ENCODE assay signal across 24 cellular contexts in the genomic region with DNA sequence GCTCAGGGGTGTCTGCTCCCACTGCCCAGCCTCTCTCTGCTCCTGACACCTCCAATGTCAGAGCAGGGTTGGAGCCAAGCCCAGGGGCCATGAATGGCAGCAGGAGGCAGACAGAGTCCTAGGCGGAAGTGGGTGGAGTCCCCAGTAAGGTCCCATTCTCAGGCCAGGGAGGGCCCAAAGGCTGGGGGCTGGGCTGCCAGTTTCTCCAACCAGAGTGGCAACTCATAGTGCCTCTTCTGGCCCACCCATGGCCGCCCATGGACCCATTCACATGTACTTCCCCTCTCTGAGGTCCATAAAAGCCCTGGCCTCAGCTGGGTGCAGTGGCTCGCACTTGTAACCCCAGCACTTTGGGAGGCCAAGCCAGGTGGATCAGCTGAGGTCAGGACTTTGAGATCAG.
DNase-seq lines count a peak whose midpoint lies in the region; ATAC-seq, FAIRE-seq and TF ChIP-seq lines count a peak whose summit lies in the region.
"Had no signal": no experiment of that assay in that cellular context is flagged by ENCODE, and none has a peak within 500 bp of the region (broad histone marks: within the 10 kb centered on the region; RNA-seq: fewer than 3 reads in every experiment).

No MANE protein-coding gene starts in this region.

- H3K4me3 ChIP-seq in right atrium auricular region (no peak overlapping the region), kidney (ENCODE audit: low read length in 2 of 2) (no peak overlapping the region), neuronal stem cell (ENCODE audit: low read length in 2 of 2) (no peak overlapping the region), aorta (ENCODE audit: low read length in 2 of 2) (no peak overlapping the region)
- H3K4me3 ChIP-seq: A549; BLaER1 treated with 17β-estradiol and CSF1 and Interleukin-3, amounts not matched to agents 10 nM and 100 nM had no signal

- no peaks in the 10 kb centered on the region for H3K4me1 Mint-ChIP-seq in activated T-helper 1 cell treated with anti-CD3 and anti-CD28 coated beads, Interleukin-12 subunit alpha, Interleukin-12 subunit beta, Interleukin-2, Interleukin-4 antibody, amounts not matched to agents 30 ng/mL and 10 ng/mL and 1 ng/mL, durations not matched to agents 14 hours and 24 hours and 36 hours (ENCODE audit: low read depth)

- no peaks in the 10 kb centered on the region for H3K27me3 ChIP-seq in right atrium auricular region
- H3K27me3 ChIP-seq in neuronal stem cell (ENCODE audit: control insufficient read depth in 3 of 3, insufficient read depth in 3 of 3, low read depth in 1 of 3, low read length in 3 of 3) = no peaks in the 10 kb centered on the region
- no peaks in the 10 kb centered on the region for H3K27me3 ChIP-seq in aorta (ENCODE audit: control insufficient read depth in 1 of 2, insufficient read depth in 2 of 2, low read length in 1 of 2)
- H3K27me3 ChIP-seq: BLaER1 treated with 17β-estradiol and CSF1 and Interleukin-3, amounts not matched to agents 10 nM and 100 nM had no signal

- no peak overlapping the region for H2BK12ac ChIP-seq in neuronal stem cell (ENCODE audit: low read length)

- H3K4me1 ChIP-seq in right atrium auricular region = no peaks in the 10 kb centered on the region
- H3K4me1 ChIP-seq in kidney (ENCODE audit: control insufficient read depth in 1 of 2, insufficient read depth in 1 of 2, low read depth in 1 of 2, low read length in 2 of 2) = peaks cover 0 to under 1% of the 10 kb centered on the region in 2 donors
- no peaks in the 10 kb centered on the region for H3K4me1 ChIP-seq in neuronal stem cell (ENCODE audit: control insufficient read depth in 2 of 2, insufficient read depth in 1 of 2, low read depth in 1 of 2, low read length in 2 of 2)
- no peaks in the 10 kb centered on the region for H3K4me1 ChIP-seq in aorta (ENCODE audit: control insufficient read depth in 1 of 2, insufficient read depth in 2 of 2, low read length in 2 of 2)
- H3K4me1 ChIP-seq: BLaER1 treated with 17β-estradiol and CSF1 and Interleukin-3, amounts not matched to agents 10 nM and 100 nM; Caco-2 had no signal

- no CpG with 5 or more reads among the region's 3 CpGs for WGBS in neuronal stem cell (ENCODE audit: extremely low coverage in 2 of 2, insufficient read length in 2 of 2, insufficient replicate concordance in 1 of 2), 2 donors
- WGBS in aorta, 2 donors = 96 to 97% methylated on average over 3 of the region's 3 CpGs

- H2BK5ac ChIP-seq in neuronal stem cell (ENCODE audit: low read length) = no peak overlapping the region

- H3K14ac ChIP-seq in neuronal stem cell (ENCODE audit: low read length) = no peak overlapping the region

- no peak overlapping the region for H3K4me2 ChIP-seq in neuronal stem cell (ENCODE audit: insufficient read depth, low read length, poor library complexity, severe bottlenecking)
- H3K4me2 ChIP-seq: A549; BLaER1 treated with 17β-estradiol and CSF1 and Interleukin-3, amounts not matched to agents 10 nM and 100 nM had no signal

- no peak overlapping the region for H2AFZ ChIP-seq in neuronal stem cell (ENCODE audit: low read length)

- H3K18ac ChIP-seq in neuronal stem cell (ENCODE audit: low read length) = peak overlapping the region; percentile 65

- no peak overlapping the region for H3K4me3 Mint-ChIP-seq in activated T-helper 1 cell treated with anti-CD3 and anti-CD28 coated beads, Interleukin-12 subunit alpha, Interleukin-12 subunit beta, Interleukin-2, Interleukin-4 antibody, amounts not matched to agents 30 ng/mL and 10 ng/mL and 1 ng/mL, durations not matched to agents 14 hours and 24 hours and 36 hours
- H3K4me3 Mint-ChIP-seq: B cell; CD4-positive, alpha-beta T cell; CD8-positive, alpha-beta T cell had no signal

- H3K36me3 Mint-ChIP-seq in activated T-helper 1 cell treated with anti-CD3 and anti-CD28 coated beads, Interleukin-12 subunit alpha, Interleukin-12 subunit beta, Interleukin-2, Interleukin-4 antibody, amounts not matched to agents 30 ng/mL and 10 ng/mL and 1 ng/mL, durations not matched to agents 14 hours and 24 hours and 36 hours (ENCODE audit: low read depth) = no peaks in the 10 kb centered on the region
- H3K36me3 Mint-ChIP-seq: CD8-positive, alpha-beta T cell had no signal

- H4K91ac ChIP-seq in neuronal stem cell (ENCODE audit: low read depth, low read length, poor library complexity) = peak overlapping the region; percentile 25

- no peaks in the 10 kb centered on the region for H3K79me1 ChIP-seq in neuronal stem cell (ENCODE audit: low read depth, low read length)

- H3K4ac ChIP-seq in neuronal stem cell (ENCODE audit: low read length) = no peak overlapping the region

- no peak overlapping the region for H3K27ac Mint-ChIP-seq in activated T-helper 1 cell treated with anti-CD3 and anti-CD28 coated beads, Interleukin-12 subunit alpha, Interleukin-12 subunit beta, Interleukin-2, Interleukin-4 antibody, amounts not matched to agents 30 ng/mL and 10 ng/mL and 1 ng/mL, durations not matched to agents 14 hours and 24 hours and 36 hours
- H3K27ac Mint-ChIP-seq: B cell; CD4-positive, alpha-beta T cell; CD8-positive, alpha-beta T cell had no signal

- no peaks in the 10 kb centered on the region for H3K36me3 ChIP-seq in right atrium auricular region
- no peaks in the 10 kb centered on the region for H3K36me3 ChIP-seq in kidney (ENCODE audit: control insufficient read depth in 1 of 2, insufficient read depth in 2 of 2, low read length in 2 of 2)
- H3K36me3 ChIP-seq in neuronal stem cell (replicated peaks in 1 of 2; ENCODE audit: control insufficient read depth in 2 of 2, insufficient read depth in 2 of 2, low read length in 2 of 2) = no peaks in the 10 kb centered on the region
- no peaks in the 10 kb centered on the region for H3K36me3 ChIP-seq in aorta (ENCODE audit: control insufficient read depth in 1 of 2, insufficient read depth in 2 of 2, low read length in 1 of 2)
- H3K36me3 ChIP-seq: BLaER1 treated with 17β-estradiol and CSF1 and Interleukin-3, amounts not matched to agents 10 nM and 100 nM had no signal

- peaks cover 2% of the 10 kb centered on the region for H3K27me3 Mint-ChIP-seq in activated T-helper 1 cell treated with anti-CD3 and anti-CD28 coated beads, Interleukin-12 subunit alpha, Interleukin-12 subunit beta, Interleukin-2, Interleukin-4 antibody, amounts not matched to agents 30 ng/mL and 10 ng/mL and 1 ng/mL, durations not matched to agents 14 hours and 24 hours and 36 hours (ENCODE audit: insufficient read depth)
- H3K27me3 Mint-ChIP-seq: CD4-positive, alpha-beta T cell had no signal

- TF ChIP-seq CTCF in right atrium auricular region (IDR thresholded peaks at IDR 0.05) (no peak), kidney (IDR thresholded peaks at IDR 0.05; ENCODE audit: borderline replicate concordance, extremely low read depth, insufficient read depth) (no peak)

- peak overlapping the region; percentile 51 for H2AK5ac ChIP-seq in neuronal stem cell (ENCODE audit: low read depth, low read length)

- H4K8ac ChIP-seq in neuronal stem cell (ENCODE audit: low read depth, low read length) = no peak overlapping the region

- no peak overlapping the region for H3K23ac ChIP-seq in neuronal stem cell (ENCODE audit: low read depth, low read length, poor library complexity)

- no peak for FAIRE-seq in kidney (lab: Jason Lieb, UNC)
- FAIRE-seq: A549, D721Med, G401.6, GM12891, GM19239 had no signal

- no peak overlapping the region for H2BK120ac ChIP-seq in neuronal stem cell (ENCODE audit: low read depth, low read length)

- peaks cover 4 to 14% of the 10 kb centered on the region in 2 donors for H3K9me3 ChIP-seq in right atrium auricular region
- peaks cover 7 to 11% of the 10 kb centered on the region in 2 donors for H3K9me3 ChIP-seq in kidney (ENCODE audit: control insufficient read depth in 1 of 2, low read length in 2 of 2)
- H3K9me3 ChIP-seq in neuronal stem cell (replicated peaks in 1 of 2; ENCODE audit: control insufficient read depth in 2 of 2, insufficient read depth in 1 of 2, low read depth in 1 of 2, low read length in 2 of 2) = peaks cover 7% of the 10 kb centered on the region in 2 donors
- peaks cover 7% of the 10 kb centered on the region for H3K9me3 ChIP-seq in aorta (ENCODE audit: control insufficient read depth, low read length)
- H3K9me3 ChIP-seq: Caco-2 had no signal

- peaks cover 3% of the 10 kb centered on the region for H3K9me3 Mint-ChIP-seq in activated T-helper 1 cell treated with anti-CD3 and anti-CD28 coated beads, Interleukin-12 subunit alpha, Interleukin-12 subunit beta, Interleukin-2, Interleukin-4 antibody, amounts not matched to agents 30 ng/mL and 10 ng/mL and 1 ng/mL, durations not matched to agents 14 hours and 24 hours and 36 hours

- no peak overlapping the region for H2BK15ac ChIP-seq in neuronal stem cell (ENCODE audit: low read length)

- ATAC-seq in Right ventricle myocardium superior (ENCODE audit: poor library complexity) (no peak), aorta (ENCODE audit: low FRiP score) (peak; percentile 50)
- ATAC-seq: A549; CD8-positive, alpha-beta T cell had no signal

- H3K9ac ChIP-seq in kidney (ENCODE audit: low read length in 2 of 2) (no peak overlapping the region), neuronal stem cell (ENCODE audit: low read depth, low read length, poor library complexity) (no peak overlapping the region)
- H3K9ac ChIP-seq: BLaER1 treated with 17β-estradiol and CSF1 and Interleukin-3, amounts not matched to agents 10 nM and 100 nM had no signal

- H3K27ac ChIP-seq in right atrium auricular region = no peak overlapping the region
- no peak overlapping the region for H3K27ac ChIP-seq in kidney (ENCODE audit: low read depth in 2 of 2, low read length in 2 of 2)
- H3K27ac ChIP-seq in neuronal stem cell (replicated peaks; ENCODE audit: low read length) = no peak overlapping the region
- no peak overlapping the region for H3K27ac ChIP-seq in aorta (ENCODE audit: low read depth in 1 of 2, low read length in 2 of 2)
- H3K27ac ChIP-seq: 22Rv1; A549; BLaER1 treated with 17β-estradiol and CSF1 and Interleukin-3, amounts not matched to agents 10 nM and 100 nM; C4-2B had no signal

- DNase-seq in Right ventricle myocardium superior (peak; percentile 36), right atrium auricular region (ENCODE audit: low spot score) (no peak), kidney (peak; percentile 55), neuronal stem cell (ENCODE audit: low spot score) (no peak), aorta (no peak), NCI-H1436 (lab: John Stamatoyannopoulos, UW) (no peak), iPS-NIHi11 (ENCODE audit: low spot score) (no peak)
- DNase-seq in activated T-helper 1 cell treated with anti-CD3 and anti-CD28 coated beads, Interleukin-12 subunit alpha, Interleukin-12 subunit beta, Interleukin-2, Interleukin-4 antibody, amounts not matched to agents 30 ng/mL and 10 ng/mL and 1 ng/mL, durations not matched to agents 14 hours and 24 hours and 36 hours (ENCODE audit: low spot score) = no peak
- DNase-seq: AML-193; Caco-2; Calu3; CD4-positive, alpha-beta T cell; CD8-positive, alpha-beta T cell; DMS79 treated with DMSO at 0.1 percent for 48 hours; GF-D8 had no signal

- intact Hi-C loops in Right ventricle myocardium superior (cut with DNase I) (no loop called here), kidney (cut with DNase I) (no loop called here), aorta (cut with DNase I) (no loop called here)
- intact Hi-C loops in activated T-helper 1 cell treated with anti-CD3 and anti-CD28 coated beads, Interleukin-12 subunit alpha, Interleukin-12 subunit beta, Interleukin-2, Interleukin-4 antibody, amounts not matched to agents 30 ng/mL and 10 ng/mL and 1 ng/mL, durations not matched to agents 14 hours and 24 hours and 36 hours (cut with micrococcal nuclease) = no loop called here

Comparison
In these comparisons a context has a peak if more than half of its experiments do, and no peak if none do; other contexts are left out.
1. DNase-seq: peak in Right ventricle myocardium superior (single experiment) and kidney (single experiment); none in right atrium auricular region (single experiment), neuronal stem cell (single experiment), aorta (0 of 2), NCI-H1436 (single experiment), iPS-NIHi11 (single experiment) and activated T-helper 1 cell treated with anti-CD3 and anti-CD28 coated beads, Interleukin-12 subunit alpha, Interleukin-12 subunit beta, Interleukin-2, Interleukin-4 antibody, amounts not matched to agents 30 ng/mL and 10 ng/mL and 1 ng/mL, durations not matched to agents 14 hours and 24 hours and 36 hours (single experiment).